In genomic region chr19:41934849-41935374, GRCh38 we compare ENCODE assay signal across 8 cellular contexts. TPM values are rescaled to one million over a fixed set of nuclear protein-coding genes. Genes with fewer than 3 reads are reported as not detected.
A peak's percentile ranks its signal among the peaks of the same experiment; 100 is the strongest.
DNase-seq lines count a peak whose midpoint lies in the region; ATAC-seq lines count a peak whose summit lies in the region.

No MANE protein-coding gene starts in this region.

- H2BK120ac ChIP-seq in trophoblast cell (ENCODE audit: insufficient read depth, low read length, poor library complexity): no peak overlapping the region

- H3K4me3 ChIP-seq in trophoblast cell (ENCODE audit: low read depth, low read length): no peak overlapping the region

- H3K79me1 ChIP-seq in trophoblast cell (ENCODE audit: low read length): no peaks in the 10 kb centered on the region

- H2BK5ac ChIP-seq in trophoblast cell (ENCODE audit: low read depth, low read length, poor library complexity): no peak overlapping the region

- peaks cover 6% of the 10 kb centered on the region for H3K9me3 ChIP-seq in trophoblast cell (ENCODE audit: insufficient read depth, low read depth, low read length)

- H3K36me3 ChIP-seq in trophoblast cell (ENCODE audit: control insufficient read depth in 1 of 2, insufficient read depth in 2 of 2, low read length in 2 of 2): no peaks in the 10 kb centered on the region

- H4K91ac ChIP-seq in trophoblast cell (ENCODE audit: low read depth, low read length): no peak overlapping the region

- H2BK12ac ChIP-seq in trophoblast cell (ENCODE audit: low read length): no peak overlapping the region

- H3K4me2 ChIP-seq in trophoblast cell (ENCODE audit: low read length): no peak overlapping the region

- H3K4ac ChIP-seq in trophoblast cell (ENCODE audit: low read depth, low read length): no peak overlapping the region

- H4K12ac ChIP-seq in trophoblast cell (ENCODE audit: low read depth, low read length): no peak overlapping the region

- H3K18ac ChIP-seq in trophoblast cell (ENCODE audit: low read length): no peak overlapping the region

- H3K27ac ChIP-seq in trophoblast cell (ENCODE audit: low read depth, low read length): no peak overlapping the region

- H3K23ac ChIP-seq in trophoblast cell (ENCODE audit: low read length): no peak overlapping the region

- peaks cover 51% of the 10 kb centered on the region for H3K27me3 ChIP-seq in trophoblast cell (ENCODE audit: insufficient read depth, low read length)

- no peaks in the 10 kb centered on the region for H3K79me2 ChIP-seq in trophoblast cell (ENCODE audit: control insufficient read depth, insufficient read depth, low read length, poor library complexity)

- no peak overlapping the region for H3K14ac ChIP-seq in trophoblast cell (ENCODE audit: low read length)

- DNase-seq in DMS79 (lab: John Stamatoyannopoulos, UW) (peak; percentile 34), HuH-7.5 (ENCODE audit: low spot score) (peak; percentile 98), SHP77 treated with DMSO at 0.1 percent for 48 hours (lab: John Stamatoyannopoulos, UW) (peak; percentile 20), germinal center (ENCODE audit: low spot score) (peak; percentile 79), trophoblast cell (peak; percentile 49 to 74)
- peak; percentile 57 for DNase-seq in activated effector memory CD4-positive, alpha-beta T cell treated with Interleukin-2 at 50 U/mL for 16 hours

- peaks cover 3% of the 10 kb centered on the region in 2 experiments for H3K4me1 ChIP-seq in trophoblast cell (ENCODE audit: control insufficient read depth in 1 of 2, insufficient read depth in 2 of 2, low read length in 2 of 2)

- no peak overlapping the region for H2AK5ac ChIP-seq in trophoblast cell (ENCODE audit: low read length)

- H3K9ac ChIP-seq in trophoblast cell (ENCODE audit: low read length): no peak overlapping the region

- H2AFZ ChIP-seq in trophoblast cell (ENCODE audit: insufficient read depth, low read length, poor library complexity): no peak overlapping the region

- no peak overlapping the region for H4K8ac ChIP-seq in trophoblast cell (ENCODE audit: low read depth, low read length)

- ATAC-seq in GM18909 (IDR thresholded peaks at IDR 0.05; ENCODE audit: poor library complexity, unreplicated experiment) (no peak), HG03439 (IDR thresholded peaks at IDR 0.05; ENCODE audit: unreplicated experiment) (no peak)

- WGBS in trophoblast cell (ENCODE audit: extremely low coverage, insufficient coverage, insufficient read length): no CpG with 5 or more reads among the region's 7 CpGs

RNA-seq across cellular contexts. Expression of gene ERFL, which starts 6.7 kb away (rescaled TPM):
- 0.27 and 0.31 TPM in 2 replicates for polyA plus RNA-seq in trophoblast cell (2013)

RNA-seq across cellular contexts. Expression of gene RABAC1, which starts 24.2 kb away (rescaled TPM):
- polyA plus RNA-seq in trophoblast cell (2013): 169 and 176 TPM in 2 replicates

RNA-seq across cellular contexts. Expression of gene ARHGEF1, which starts 51.9 kb away (rescaled TPM):
- polyA plus RNA-seq in trophoblast cell (2013): 65.5 and 67.8 TPM in 2 replicates

RNA-seq across cellular contexts. Expression of gene CD79A, which starts 57.8 kb away (rescaled TPM):
- polyA plus RNA-seq in trophoblast cell (2013): 0.17 and 0.31 TPM in 2 replicates

RNA-seq across cellular contexts. Expression of gene ATP1A3, which starts 59.1 kb away (rescaled TPM):
- 0.11 and 0.12 TPM in 2 replicates for polyA plus RNA-seq in trophoblast cell (2013)

Comparison
In these comparisons a context has a peak if more than half of its experiments do, and no peak if none do; other contexts are left out.
1. DNase-seq: peak in every context shown above with its lines; median percentile 98 in HuH-7.5; 79 in germinal center; 62 in trophoblast cell; 57 in activated effector memory CD4-positive, alpha-beta T cell treated with Interleukin-2 at 50 U/mL for 16 hours; 34 in DMS79; 20 in SHP77 treated with DMSO at 0.1 percent for 48 hours.